Comparison of ENCODE assay signal across 8 cellular contexts in the genomic region with DNA sequence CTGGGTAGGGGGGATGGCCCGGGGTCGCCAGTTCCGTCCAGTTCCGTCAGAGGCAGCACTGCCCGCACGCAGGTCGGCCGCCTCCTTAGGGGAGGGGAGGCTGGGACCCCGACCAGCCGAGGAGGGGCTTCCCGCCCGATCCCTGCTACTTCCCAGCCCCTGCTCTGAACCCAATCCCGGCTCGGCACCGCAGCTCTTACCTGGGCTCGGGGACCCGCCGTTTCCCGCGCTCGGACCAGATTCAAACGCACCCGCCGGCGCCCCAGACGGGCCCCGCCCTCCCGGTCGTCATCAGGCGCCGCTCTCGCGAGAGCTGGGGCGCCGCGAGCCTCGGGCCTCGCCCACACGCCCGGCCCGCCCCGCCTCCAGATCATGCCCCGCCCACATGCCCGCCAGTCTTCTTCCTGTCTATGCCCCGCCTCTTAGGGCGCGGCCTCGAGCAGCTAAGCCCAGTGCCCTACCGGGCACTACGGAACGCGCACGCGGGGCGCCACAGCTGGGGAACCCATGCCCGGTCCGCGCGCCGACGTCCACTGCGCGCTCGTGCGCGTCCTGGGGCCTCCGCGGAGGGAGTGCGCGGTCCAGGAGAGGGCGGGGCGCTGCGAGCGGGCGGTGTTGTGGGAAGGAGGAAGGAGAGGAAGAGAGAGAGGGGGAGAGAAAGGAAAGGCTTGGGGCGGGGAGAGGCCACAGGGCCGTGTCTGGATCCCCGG. TPM values are rescaled to one million over a fixed set of nuclear protein-coding genes. Genes with fewer than 3 reads are reported as not detected.
DNase-seq lines count a peak whose midpoint lies in the region; ATAC-seq, FAIRE-seq and TF ChIP-seq lines count a peak whose summit lies in the region.

TSS of gene NCAPG2 (minus strand) at position 281 of the 710 bp plus-strand sequence. CDS start 2,905 bp downstream, outside the sequence.

- H3K27ac ChIP-seq in colonic mucosa = peak within 1 kb of the TSS; percentile 89

- H3K27me3 ChIP-seq in BJ (ENCODE audit: control insufficient read depth, insufficient read depth, low read length) (no peaks in the 10 kb centered on the region), colonic mucosa (no peaks in the 10 kb centered on the region)

- peak; percentile 83 for FAIRE-seq in GM19239 (lab: Jason Lieb, UNC)

- H3K9me3 ChIP-seq in colonic mucosa = no peaks in the 10 kb centered on the region

- H3K36me3 ChIP-seq in BJ (ENCODE audit: control insufficient read depth, insufficient read depth, low read length) (no peaks in the 10 kb centered on the region), colonic mucosa (no peaks in the 10 kb centered on the region)

- 0 out of 2 replicates have a peak, but pooled peaks have one; percentile 12 for TF ChIP-seq CTCF in BJ (IDR thresholded peaks at IDR 0.05; ENCODE audit: insufficient read depth, low read depth, low read length)
- no peak for TF ChIP-seq CTCF in colonic mucosa (IDR thresholded peaks at IDR 0.05)

- intact Hi-C loops in colonic mucosa (cut with DNase I) = loop anchor here (5.0 to 10.0 kb wide), 2 partner anchors 70 to 123 kb away; partner anchors contain the start of gene ESYT2
- intact Hi-C loops in left colon (cut with DNase I, micrococcal nuclease) = no loop called here

- H3K4me1 ChIP-seq in colonic mucosa = no peaks in the 10 kb centered on the region

- POLR2A ChIA-PET in BJ (lab: Charles Lee) = no interaction called here

- peak within 1 kb of the TSS; percentile 70 for H3K4me3 ChIP-seq in BJ (ENCODE audit: low read depth, low read length)
- peak within 1 kb of the TSS; percentile 95 for H3K4me3 ChIP-seq in colonic mucosa

- peak within 1 kb of the TSS; percentile 92 to 93 for H3K9ac ChIP-seq in colonic mucosa (ENCODE audit: low read depth in 2 of 2, low read length in 2 of 2)

- DNase-seq in BJ (ENCODE audit: low read depth) (peak; percentile 89), GM19239 (ENCODE audit: insufficient read length, low spot score) (peak; percentile 95), NCI-H524 treated with DMSO at 0.1 percent for 48 hours (lab: John Stamatoyannopoulos, UW) (peak; percentile 86), colonic mucosa (peak; percentile 100), left colon (peak; percentile 99)
- DNase-seq in activated CD4-positive, alpha-beta T cell treated with anti-CD3 and anti-CD28 coated beads for 48 hours = peak; percentile 99
- peak; percentile 98 for DNase-seq in stimulated activated CD4-positive, alpha-beta T cell treated with anti-CD3 and anti-CD28 coated beads, Interleukin-1b, Interleukin-23, amount 100 ng/mL, for 48 hours

- CTCF ChIA-PET in BJ (lab: Yijun Ruan, JAX) = interaction anchor here (0.8 to 2.2 kb wide), 2 partner anchors 9 to 272 kb away, joined by 3 to 9 read pairs; no protein-coding TSS in a partner anchor

- peak; percentile 98 for ATAC-seq in HG03457 (IDR thresholded peaks at IDR 0.05; ENCODE audit: unreplicated experiment)
- ATAC-seq in left colon = peak; percentile 96

RNA-seq across cellular contexts. Expression of gene NCAPG2, which starts in this region (rescaled TPM):
- 19.5 and 22.4 TPM in 2 replicates for polyA plus RNA-seq in BJ (2011; rRNA removed)
- 24.6 and 27.6 TPM in 2 replicates for polyA minus RNA-seq in BJ (2011; rRNA and poly(A)+ RNA removed)
- 10 to 100 TPM; 15.0 to 48.4 TPM for total RNA-seq in colonic mucosa
- 10 to 100 TPM in 1 of 2 donors, 1 to 10 TPM in 1; 6.6 to 12.2 TPM for total RNA-seq in left colon

Comparison
In these comparisons a context has a peak if more than half of its experiments do, and no peak if none do; other contexts are left out.
1. Peak in every context shown above with its lines: DNase-seq, ATAC-seq, H3K4me3 ChIP-seq and H3K27ac ChIP-seq.